In the genomic region with DNA sequence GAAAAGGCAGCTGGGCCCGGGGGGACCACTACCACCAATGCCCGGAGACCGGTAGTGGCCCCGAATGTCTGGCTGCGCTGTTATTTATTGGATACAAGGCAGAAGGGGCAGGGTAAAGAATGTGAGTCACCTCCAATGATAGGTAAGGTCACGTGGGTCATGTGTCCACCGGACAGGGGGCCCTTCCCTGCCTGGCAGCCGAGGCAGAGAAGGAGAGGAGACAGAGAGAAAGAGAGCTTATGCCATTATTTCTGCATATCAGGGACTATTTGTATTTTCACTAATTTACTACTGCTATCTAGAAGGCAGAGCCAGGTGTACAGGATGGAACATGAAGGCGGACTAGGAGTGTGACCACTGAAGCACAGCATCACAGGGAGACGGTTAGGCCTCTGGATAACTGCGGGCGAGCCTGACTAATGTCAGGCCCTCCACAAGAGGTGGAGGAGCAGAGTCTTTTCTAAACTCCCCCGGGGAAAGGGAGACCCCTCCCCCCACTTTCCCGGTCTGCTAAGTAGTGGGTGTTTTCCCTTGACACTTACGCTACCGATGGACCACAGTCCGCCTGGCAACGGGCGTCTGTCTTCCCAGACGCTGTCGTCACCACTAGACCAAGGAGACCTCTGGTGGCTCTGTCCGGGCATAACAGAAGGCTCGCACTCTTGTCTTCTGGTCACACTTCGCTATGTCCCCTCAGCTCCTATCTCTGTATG, we compare ENCODE assay signal across 9 cellular contexts. TPM values are rescaled to one million over a fixed set of nuclear protein-coding genes. Genes with fewer than 3 reads are reported as not detected.
A peak's percentile ranks its signal among the peaks of the same experiment; 100 is the strongest.
DNase-seq lines count a peak whose midpoint lies in the region; ATAC-seq, FAIRE-seq and TF ChIP-seq lines count a peak whose summit lies in the region.
"Not testable (repeated sequence)": the region's sequence is repeated elsewhere in the genome, so short reads cannot be mapped to it uniquely, and the experiment has no call there.
"Had no signal": no experiment of that assay in that cellular context is flagged by ENCODE, and none has a peak within 500 bp of the region (broad histone marks: within the 10 kb centered on the region; RNA-seq: fewer than 3 reads in every experiment).

No MANE protein-coding gene starts in this region.

- not testable (repeated sequence) for H4K91ac ChIP-seq in mesenchymal stem cell (ENCODE audit: low read length)

- H3K4me3 ChIP-seq in BLaER1 treated with 17β-estradiol and CSF1 and Interleukin-3, amounts not matched to agents 10 nM and 100 nM = peak overlapping the region in 4 of 10 experiments; percentile 36 to 50 (median 43); a peak in 5 of 20 replicates
- H3K4me3 ChIP-seq in SK-N-SH (ENCODE audit: low read depth in 2 of 2, low read length in 1 of 2); mesenchymal stem cell (ENCODE audit: insufficient read depth in 1 of 2, low read depth in 1 of 2, low read length in 2 of 2): not testable (repeated sequence)

- H2AFZ ChIP-seq in SK-N-SH (ENCODE audit: low read depth) = 0 out of 2 replicates have a peak overlapping the region, but pooled peaks have one; percentile 35
- H2AFZ ChIP-seq in mesenchymal stem cell (ENCODE audit: low read depth, low read length) = not testable (repeated sequence)

- peak overlapping the region; percentile 50 to 63 for H3K27ac Mint-ChIP-seq in activated naive CD4-positive, alpha-beta T cell treated with anti-CD3 and anti-CD28 coated beads, Interleukin-2, amount 50 U/mL, for 72 hours

- H2AK5ac ChIP-seq in mesenchymal stem cell (ENCODE audit: low read length, severe bottlenecking) = not testable (repeated sequence)

- H3K4ac ChIP-seq in mesenchymal stem cell (ENCODE audit: low read depth in 1 of 2, low read length in 2 of 2) = not testable (repeated sequence)

- not testable (repeated sequence) for H3K18ac ChIP-seq in mesenchymal stem cell (ENCODE audit: low read depth in 1 of 2, low read length in 2 of 2)

- H3K14ac ChIP-seq in mesenchymal stem cell (ENCODE audit: low read length in 2 of 2) = not testable (repeated sequence)

- peak; percentile 70 for TF ChIP-seq RAD21 in SK-N-SH (IDR thresholded peaks at IDR 0.05; ENCODE audit: low read length)

- not testable (repeated sequence) for TF ChIP-seq EP300 in SK-N-SH (IDR thresholded peaks at IDR 0.05; ENCODE audit: borderline replicate concordance in 1 of 2, low read depth in 1 of 2, low read length in 1 of 2)

- H3K9me3 Mint-ChIP-seq in activated naive CD4-positive, alpha-beta T cell treated with anti-CD3 and anti-CD28 coated beads, Interleukin-2, amount 50 U/mL, for 72 hours = not testable (repeated sequence)

- CTCF ChIA-PET in SK-N-SH (lab: Yijun Ruan, JAX) = interaction anchor here (0.7 to 3.8 kb wide), 7 partner anchors 8 to 79 kb away, joined by 3 to 22 read pairs (median 4); no protein-coding TSS in a partner anchor

- not testable (repeated sequence) for H3K9me3 ChIP-seq in BLaER1 treated with 17β-estradiol and CSF1 and Interleukin-3, amounts not matched to agents 10 nM and 100 nM (replicated peaks in 1 of 11); SK-N-SH; mesenchymal stem cell (ENCODE audit: control insufficient read depth, low read length)

- H3K9me2 ChIP-seq in SK-N-SH = not testable (repeated sequence)

- H3K27me3 ChIP-seq in BLaER1 treated with 17β-estradiol and CSF1 and Interleukin-3, amounts not matched to agents 10 nM and 100 nM; SK-N-SH (ENCODE audit: insufficient read depth): not testable (repeated sequence)
- H3K27me3 ChIP-seq in mesenchymal stem cell (ENCODE audit: control insufficient read depth in 1 of 2, insufficient read depth in 1 of 2, low read length in 2 of 2) = peaks cover 0 to 11% of the 10 kb centered on the region in 2 experiments

- H4K20me1 ChIP-seq in BLaER1 treated with 17β-estradiol and CSF1 and Interleukin-3, amounts not matched to agents 10 nM and 100 nM; SK-N-SH (ENCODE audit: insufficient read depth): not testable (repeated sequence)

- DNase-seq in GM19239 (ENCODE audit: insufficient read length, low spot score); SK-N-SH: not testable (repeated sequence)
- DNase-seq in NCI-H2029 (lab: John Stamatoyannopoulos, UW) (peak; percentile 53), fibroblast of peridontal ligament (ENCODE audit: extremely low read depth) (peak; percentile 60), mesenchymal stem cell (peak; percentile 82)
- peak; percentile 41 to 62 for DNase-seq in activated naive CD4-positive, alpha-beta T cell treated with anti-CD3 and anti-CD28 coated beads, Interleukin-2, amount 50 U/mL, for 72 hours (ENCODE audit: low spot score in 2 of 2)
- DNase-seq in stimulated activated CD4-positive, alpha-beta T cell treated with anti-CD3 and anti-CD28 coated beads, Interleukin-2, amount 100 ng/mL, for 24 hours = peak; percentile 43 to 53

- H3K79me1 ChIP-seq in mesenchymal stem cell (replicated peaks; ENCODE audit: low read length, poor library complexity, severe bottlenecking) = not testable (repeated sequence)

- H2BK15ac ChIP-seq in mesenchymal stem cell (ENCODE audit: low read depth, poor library complexity, severe bottlenecking) = not testable (repeated sequence)

- ATAC-seq in activated naive CD4-positive, alpha-beta T cell treated with anti-CD3 and anti-CD28 coated beads, Interleukin-2, amount 50 U/mL, for 72 hours = peak; percentile 55 to 75

- WGBS in SK-N-SH (ENCODE audit: low lambda C conversion rate) = 50% methylated on average over 23 of the region's 24 CpGs
- 49% methylated on average over 16 of the region's 24 CpGs for WGBS in mesenchymal stem cell

- TF ChIP-seq CTCF in SK-N-SH (IDR thresholded peaks at IDR 0.05) = peak; percentile 52

- H2BK5ac ChIP-seq in mesenchymal stem cell (ENCODE audit: low read depth, low read length, poor library complexity, severe bottlenecking) = not testable (repeated sequence)

- peak overlapping the region; percentile 68 to 87 (median 79) for H3K4me2 ChIP-seq in BLaER1 treated with 17β-estradiol and CSF1 and Interleukin-3, amounts not matched to agents 10 nM and 100 nM
- not testable (repeated sequence) for H3K4me2 ChIP-seq in SK-N-SH; mesenchymal stem cell (ENCODE audit: low read length, poor library complexity, severe bottlenecking)

- peak; percentile 92 for FAIRE-seq in GM19239 (lab: Jason Lieb, UNC)

- H3K79me2 ChIP-seq in SK-N-SH (ENCODE audit: insufficient read depth) = not testable (repeated sequence)

- H3K4me1 ChIP-seq in BLaER1 treated with 17β-estradiol and CSF1 and Interleukin-3, amounts not matched to agents 10 nM and 100 nM = peaks cover 16 to 59% (median 44%) of the 10 kb centered on the region in 10 experiments
- not testable (repeated sequence) for H3K4me1 ChIP-seq in SK-N-SH (ENCODE audit: control insufficient read depth in 1 of 2, insufficient read depth in 2 of 2, low read depth in 1 of 2, low read length in 1 of 2); mesenchymal stem cell (ENCODE audit: control insufficient read depth, insufficient read depth, low read depth, low read length)

- not testable (repeated sequence) for H3K36me3 Mint-ChIP-seq in activated naive CD4-positive, alpha-beta T cell treated with anti-CD3 and anti-CD28 coated beads, Interleukin-2, amount 50 U/mL, for 72 hours

- not testable (repeated sequence) for H2BK12ac ChIP-seq in mesenchymal stem cell (ENCODE audit: low read length in 2 of 2)

- not testable (repeated sequence) for H3K23ac ChIP-seq in mesenchymal stem cell (ENCODE audit: low read length in 2 of 2)

- not testable (repeated sequence) for H4K8ac ChIP-seq in mesenchymal stem cell (ENCODE audit: low read length)

- H3K36me3 ChIP-seq in BLaER1 treated with 17β-estradiol and CSF1 and Interleukin-3, amounts not matched to agents 10 nM and 100 nM; SK-N-SH (replicated peaks in 1 of 2; ENCODE audit: control insufficient read depth in 1 of 2, insufficient read depth in 2 of 2, low read length in 1 of 2); mesenchymal stem cell (ENCODE audit: control insufficient read depth in 1 of 2, insufficient read depth in 2 of 2, low read depth in 1 of 2, low read length in 2 of 2): not testable (repeated sequence)

- POLR2A ChIA-PET in SK-N-SH (lab: Yijun Ruan, JAX) = interaction anchor here (0.6 kb wide), 1 partner anchor 300 kb away, joined by 3 read pairs; no protein-coding TSS in a partner anchor

- peak overlapping the region in 9 of 11 experiments; percentile 46 to 90 (median 84); a peak in 18 of 22 replicates for H3K27ac ChIP-seq in BLaER1 treated with 17β-estradiol and CSF1 and Interleukin-3, amounts not matched to agents 10 nM and 100 nM
- H3K27ac ChIP-seq in SK-N-SH (ENCODE audit: low read depth in 2 of 2, low read length in 1 of 2); mesenchymal stem cell (ENCODE audit: low read length, poor library complexity, severe bottlenecking): not testable (repeated sequence)

- H3F3A ChIP-seq in SK-N-SH (replicated peaks; ENCODE audit: insufficient read depth) = not testable (repeated sequence)

- not testable (repeated sequence) for H2BK120ac ChIP-seq in mesenchymal stem cell (ENCODE audit: low read depth, low read length)

- H3K9ac ChIP-seq in BLaER1 treated with 17β-estradiol and CSF1 and Interleukin-3, amounts not matched to agents 10 nM and 100 nM = peak overlapping the region in 9 of 11 experiments; percentile 31 to 77 (median 73); a peak in 17 of 22 replicates
- H3K9ac ChIP-seq in SK-N-SH; mesenchymal stem cell (ENCODE audit: low read length): not testable (repeated sequence)

RNA-seq across cellular contexts. Expression of gene C16orf54, which starts 24.5 kb away (rescaled TPM):
- not detected in 2 replicates for polyA plus RNA-seq in SK-N-SH (2012; rRNA removed)
- not detected in 2 replicates for polyA plus RNA-seq in SK-N-SH (2012; cell fraction: cytosol; rRNA removed)
- not detected in 2 replicates for polyA plus RNA-seq in SK-N-SH (2012; cell fraction: nucleus; rRNA removed)
- 10 to 100 TPM; 14.0 to 19.5 TPM for total RNA-seq in activated naive CD4-positive, alpha-beta T cell treated with anti-CD3 and anti-CD28 coated beads, Interleukin-2, amount 50 U/mL, for 72 hours
- not detected for polyA plus RNA-seq in mesenchymal stem cell (2013, experiment 1 of 2)
- not detected for polyA plus RNA-seq in mesenchymal stem cell (2013, experiment 2 of 2)
- total RNA-seq: H7 had no signal

RNA-seq across cellular contexts. Expression of gene QPRT, which starts 42.3 kb away (rescaled TPM):
- 12.5 and 12.6 TPM in 2 replicates for polyA plus RNA-seq in SK-N-SH (2012; rRNA removed)
- 8.3 and 10.6 TPM in 2 replicates for polyA plus RNA-seq in SK-N-SH (2012; cell fraction: cytosol; rRNA removed)
- 10.8 and 11.3 TPM in 2 replicates for polyA plus RNA-seq in SK-N-SH (2012; cell fraction: nucleus; rRNA removed)
- 10 to 100 TPM; 10.1 to 14.5 TPM for total RNA-seq in activated naive CD4-positive, alpha-beta T cell treated with anti-CD3 and anti-CD28 coated beads, Interleukin-2, amount 50 U/mL, for 72 hours
- 326 TPM for polyA plus RNA-seq in mesenchymal stem cell (2013, experiment 1 of 2)
- 319 TPM for polyA plus RNA-seq in mesenchymal stem cell (2013, experiment 2 of 2)

RNA-seq across cellular contexts. Expression of gene ZG16, which starts 56.7 kb away (rescaled TPM):
- polyA plus RNA-seq in SK-N-SH (2012; rRNA removed) = not detected in 2 replicates
- polyA plus RNA-seq in SK-N-SH (2012; cell fraction: cytosol; rRNA removed) = not detected in 2 replicates
- polyA plus RNA-seq in SK-N-SH (2012; cell fraction: nucleus; rRNA removed) = not detected in 2 replicates
- total RNA-seq in activated naive CD4-positive, alpha-beta T cell treated with anti-CD3 and anti-CD28 coated beads, Interleukin-2, amount 50 U/mL, for 72 hours = not detected
- polyA plus RNA-seq in mesenchymal stem cell (2013, experiment 1 of 2) = not detected
- polyA plus RNA-seq in mesenchymal stem cell (2013, experiment 2 of 2) = not detected
- total RNA-seq: H7 had no signal

RNA-seq across cellular contexts. Expression of gene SPN, which starts 58.3 kb away (rescaled TPM):
- polyA plus RNA-seq in SK-N-SH (2012; rRNA removed) = 0.10 and 0.13 TPM in 2 replicates
- polyA plus RNA-seq in SK-N-SH (2012; cell fraction: cytosol; rRNA removed) = 0.03 and 0.05 TPM in 2 replicates
- 0.06 TPM in 2 replicates for polyA plus RNA-seq in SK-N-SH (2012; cell fraction: nucleus; rRNA removed)
- 100 to 1,000 TPM in 1 of 2 donors, 10 to 100 TPM in 1; 83.4 to 145 TPM for total RNA-seq in activated naive CD4-positive, alpha-beta T cell treated with anti-CD3 and anti-CD28 coated beads, Interleukin-2, amount 50 U/mL, for 72 hours
- 0.01 TPM for polyA plus RNA-seq in mesenchymal stem cell (2013, experiment 1 of 2)
- not detected for polyA plus RNA-seq in mesenchymal stem cell (2013, experiment 2 of 2)
